8 cellular contexts compared by ENCODE assay signal in genomic region chr7:146116452-146117219, GRCh38. TPM values are rescaled to one million over a fixed set of nuclear protein-coding genes. Genes with fewer than 3 reads are reported as not detected.
DNase-seq lines count a peak whose midpoint lies in the region; ATAC-seq, FAIRE-seq and TF ChIP-seq lines count a peak whose summit lies in the region.

Gene CNTNAP2, plus strand, starts transcription at chr7:146116801. Its CDS starts 76 bp downstream, at chr7:146116877.

- peaks cover 23% of the 10 kb centered on the region for H3K27me3 ChIP-seq in suprapubic skin

- no peaks in the 10 kb centered on the region for H3K9me3 Mint-ChIP-seq in activated naive CD4-positive, alpha-beta T cell treated with anti-CD3 and anti-CD28 coated beads, Interleukin-2, amount 10 ng/mL, durations not matched to agents 7 days and 5 days

- no peak for DNase-seq in activated naive CD4-positive, alpha-beta T cell treated with anti-CD3 and anti-CD28 coated beads, Interleukin-2, amount 10 ng/mL, durations not matched to agents 7 days and 5 days
- no peak for DNase-seq in activated naive CD4-positive, alpha-beta T cell treated with Interleukin-2 at 50 U/mL for 16 hours
- DNase-seq in NCI-H510A treated with DMSO at 0.1 percent for 48 hours (lab: John Stamatoyannopoulos, UW) = peak; percentile 72
- peak; percentile 70 for DNase-seq in cerebellar cortex (ENCODE audit: low spot score)
- DNase-seq in kidney = peak; percentile 61
- no peak for DNase-seq in suprapubic skin (ENCODE audit: low spot score in 2 of 2)

- H3K36me3 ChIP-seq in kidney (ENCODE audit: control insufficient read depth in 1 of 2, insufficient read depth in 2 of 2, low read length in 2 of 2) (no peaks in the 10 kb centered on the region), suprapubic skin (no peaks in the 10 kb centered on the region)

- no peak for TF ChIP-seq POLR2A in suprapubic skin (IDR thresholded peaks at IDR 0.05)

- H3K27ac Mint-ChIP-seq in activated naive CD4-positive, alpha-beta T cell treated with anti-CD3 and anti-CD28 coated beads, Interleukin-2, amount 10 ng/mL, durations not matched to agents 7 days and 5 days = no peak within 1 kb of the TSS

- no peaks in the 10 kb centered on the region for H3K36me3 Mint-ChIP-seq in activated naive CD4-positive, alpha-beta T cell treated with anti-CD3 and anti-CD28 coated beads, Interleukin-2, amount 10 ng/mL, durations not matched to agents 7 days and 5 days

- FAIRE-seq in kidney (lab: Jason Lieb, UNC) = no peak

- H3K27ac ChIP-seq in kidney (ENCODE audit: low read depth in 2 of 2, low read length in 2 of 2) (no peak within 1 kb of the TSS), suprapubic skin (no peak within 1 kb of the TSS)

- no peak for TF ChIP-seq EP300 in suprapubic skin (IDR thresholded peaks at IDR 0.05)

- H3K4me3 Mint-ChIP-seq in activated naive CD4-positive, alpha-beta T cell treated with anti-CD3 and anti-CD28 coated beads, Interleukin-2, amount 10 ng/mL, durations not matched to agents 7 days and 5 days = peak within 1 kb of the TSS; percentile 54

- H3K4me3 ChIP-seq in kidney (ENCODE audit: low read length in 2 of 2) (peak within 1 kb of the TSS; percentile 40 to 55), suprapubic skin (peak within 1 kb of the TSS; percentile 45)

- H3K9ac ChIP-seq in kidney (ENCODE audit: low read length in 2 of 2) = no peak within 1 kb of the TSS

- no peak for ATAC-seq in GM21528 (IDR thresholded peaks at IDR 0.05; ENCODE audit: low FRiP score, unreplicated experiment)
- ATAC-seq in GM19395 (IDR thresholded peaks at IDR 0.05; ENCODE audit: unreplicated experiment) = no peak

- intact Hi-C loops in kidney (cut with DNase I) = no loop called here

- peaks cover 8% of the 10 kb centered on the region for H3K4me1 Mint-ChIP-seq in activated naive CD4-positive, alpha-beta T cell treated with anti-CD3 and anti-CD28 coated beads, Interleukin-2, amount 10 ng/mL, durations not matched to agents 7 days and 5 days

- TF ChIP-seq CTCF in kidney (IDR thresholded peaks at IDR 0.05; ENCODE audit: borderline replicate concordance, extremely low read depth, insufficient read depth) = no peak
- no peak for TF ChIP-seq CTCF in suprapubic skin (IDR thresholded peaks at IDR 0.05)

- H3K9me3 ChIP-seq in kidney (ENCODE audit: control insufficient read depth in 1 of 2, low read length in 2 of 2) (no peaks in the 10 kb centered on the region), suprapubic skin (no peaks in the 10 kb centered on the region)

- peaks cover 19% of the 10 kb centered on the region for H3K27me3 Mint-ChIP-seq in activated naive CD4-positive, alpha-beta T cell treated with anti-CD3 and anti-CD28 coated beads, Interleukin-2, amount 10 ng/mL, durations not matched to agents 7 days and 5 days

- CTCF ChIA-PET in activated naive CD4-positive, alpha-beta T cell treated with anti-CD3 and anti-CD28 coated beads, Interleukin-2, amount 10 ng/mL, durations not matched to agents 7 days and 5 days (lab: Charles Lee) = no interaction called here

- under 1% methylated on average over 41 of the region's 45 CpGs for WGBS in suprapubic skin

- H3K4me1 ChIP-seq in kidney (ENCODE audit: control insufficient read depth in 1 of 2, insufficient read depth in 1 of 2, low read depth in 1 of 2, low read length in 2 of 2) = peaks cover 0 to 8% of the 10 kb centered on the region in 2 donors
- H3K4me1 ChIP-seq in suprapubic skin = peaks cover 14% of the 10 kb centered on the region

RNA-seq across cellular contexts. Expression of gene CNTNAP2, which starts in this region (rescaled TPM):
- total RNA-seq in kidney (0.13 TPM), suprapubic skin (under 1 TPM in 3 of 4 donors, not detected in 1; 0.25 to 0.89 (median 0.30) TPM)
- polyA plus RNA-seq in kidney (ENCODE audit: insufficient read depth, low read depth, low replicate concordance) = 0.06 TPM

Comparison
In these comparisons a context has a peak if more than half of its experiments do, and no peak if none do; other contexts are left out.
1. Peak in DNase-seq and H3K4me3 ChIP-seq in kidney; RNA of the gene not detected or under 1 TPM.
2. DNase-seq: peak in NCI-H510A treated with DMSO at 0.1 percent for 48 hours (single experiment) and cerebellar cortex (single experiment); none in activated naive CD4-positive, alpha-beta T cell treated with anti-CD3 and anti-CD28 coated beads, Interleukin-2, amount 10 ng/mL, durations not matched to agents 7 days and 5 days (single experiment), activated naive CD4-positive, alpha-beta T cell treated with Interleukin-2 at 50 U/mL for 16 hours (single experiment) and suprapubic skin (0 of 2).